26 cellular contexts compared by ENCODE assay signal in the genomic region with DNA sequence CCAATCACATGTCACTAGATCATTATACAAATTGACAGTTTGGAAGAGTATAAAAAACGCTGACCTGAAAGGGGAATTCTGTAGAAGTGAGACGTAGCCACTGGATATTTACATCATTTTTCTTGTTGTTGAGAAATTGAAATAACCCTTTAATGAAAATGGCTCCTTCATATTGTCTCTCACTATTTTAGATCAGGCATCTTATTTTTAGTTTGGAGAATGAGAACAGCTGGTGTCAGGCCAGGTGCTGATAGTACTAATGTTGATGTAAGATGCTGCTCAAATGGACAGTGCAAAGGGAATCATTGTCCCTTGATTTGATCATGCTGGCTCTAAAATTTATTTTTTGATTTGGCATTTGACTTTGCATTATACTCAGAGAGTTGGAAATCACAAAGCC. TPM values are rescaled to one million over a fixed set of nuclear protein-coding genes. Genes with fewer than 3 reads are reported as not detected.
"Had no signal": no experiment of that assay in that cellular context is flagged by ENCODE, and none has a peak within 500 bp of the region (broad histone marks: within the 10 kb centered on the region; RNA-seq: fewer than 3 reads in every experiment).

No MANE protein-coding gene starts in this region.

- ATAC-seq: activated CD4-positive, alpha-beta T cell treated with anti-CD3 and anti-CD28 coated beads for 36 hours; activated CD8-positive, alpha-beta memory T cell treated with anti-CD3 and anti-CD28 coated beads, Interleukin-2, amount 10 ng/mL, durations not matched to agents 7 days and 5 days; activated CD8-positive, alpha-beta T cell treated with anti-CD3 and anti-CD28 coated beads, Interleukin-2, amount 10 ng/mL, durations not matched to agents 7 days and 5 days; body of pancreas; esophagus mucosa; stimulated activated effector memory CD8-positive, alpha-beta T cell treated with anti-CD3 and anti-CD28 coated beads, Interleukin-12 subunit alpha, Interleukin-12 subunit beta, amount 100 ng/mL, for 72 hours; upper lobe of right lung had no signal

- DNase-seq: activated CD4-positive, alpha-beta T cell treated with anti-CD3 and anti-CD28 coated beads for 36 hours; activated CD4-positive, CD25-positive, alpha-beta regulatory T cell; activated CD8-positive, alpha-beta memory T cell treated with anti-CD3 and anti-CD28 coated beads, Interleukin-2, amount 10 ng/mL, durations not matched to agents 7 days and 5 days; activated CD8-positive, alpha-beta T cell treated with anti-CD3 and anti-CD28 coated beads, Interleukin-2, amount 10 ng/mL, durations not matched to agents 7 days and 5 days; activated T-cell treated with anti-CD3 and anti-CD28 coated beads, Interleukin-2, amount 50 U/mL, for 48 hours; aorta; body of pancreas; cortex of kidney; endodermal cell; foreskin fibroblast; immature natural killer cell; left ventricle myocardium inferior; naive B cell; ovary; sigmoid colon; small intestine; stimulated activated CD4-positive, alpha-beta T cell treated with anti-CD3 and anti-CD28 coated beads, Interleukin-4, amount 100 ng/mL, for 24 hours; T-helper 1 cell; tibial artery; upper lobe of right lung had no signal

- H3K27ac ChIP-seq: body of pancreas, left ventricle myocardium inferior, ovary, prostate gland, sigmoid colon, tibial artery, upper lobe of right lung had no signal

RNA-seq across cellular contexts. Expression of gene NKAIN2, which starts 17.4 kb away (rescaled TPM):
- total RNA-seq: activated CD4-positive, alpha-beta T cell treated with anti-CD3 and anti-CD28 coated beads for 36 hours; activated CD8-positive, alpha-beta memory T cell treated with anti-CD3 and anti-CD28 coated beads, Interleukin-2, amount 10 ng/mL, durations not matched to agents 7 days and 5 days; activated CD8-positive, alpha-beta T cell treated with anti-CD3 and anti-CD28 coated beads, Interleukin-2, amount 10 ng/mL, durations not matched to agents 7 days and 5 days; activated T-helper 2 cell treated with anti-CD3 and anti-CD28 coated beads, Interferon-gamma antibody, Interleukin-2, Interleukin-4, amounts not matched to agents 10 μg/mL and 5 μg/mL and 100 μg/mL, durations not matched to agents 14 hours and 24 hours and 36 hours; body of pancreas; esophagus mucosa; lung microvascular endothelial cell; subcutaneous adipose tissue; upper lobe of right lung had no signal
